Comparison of ENCODE assay signal across 8 cellular contexts in the genomic region with DNA sequence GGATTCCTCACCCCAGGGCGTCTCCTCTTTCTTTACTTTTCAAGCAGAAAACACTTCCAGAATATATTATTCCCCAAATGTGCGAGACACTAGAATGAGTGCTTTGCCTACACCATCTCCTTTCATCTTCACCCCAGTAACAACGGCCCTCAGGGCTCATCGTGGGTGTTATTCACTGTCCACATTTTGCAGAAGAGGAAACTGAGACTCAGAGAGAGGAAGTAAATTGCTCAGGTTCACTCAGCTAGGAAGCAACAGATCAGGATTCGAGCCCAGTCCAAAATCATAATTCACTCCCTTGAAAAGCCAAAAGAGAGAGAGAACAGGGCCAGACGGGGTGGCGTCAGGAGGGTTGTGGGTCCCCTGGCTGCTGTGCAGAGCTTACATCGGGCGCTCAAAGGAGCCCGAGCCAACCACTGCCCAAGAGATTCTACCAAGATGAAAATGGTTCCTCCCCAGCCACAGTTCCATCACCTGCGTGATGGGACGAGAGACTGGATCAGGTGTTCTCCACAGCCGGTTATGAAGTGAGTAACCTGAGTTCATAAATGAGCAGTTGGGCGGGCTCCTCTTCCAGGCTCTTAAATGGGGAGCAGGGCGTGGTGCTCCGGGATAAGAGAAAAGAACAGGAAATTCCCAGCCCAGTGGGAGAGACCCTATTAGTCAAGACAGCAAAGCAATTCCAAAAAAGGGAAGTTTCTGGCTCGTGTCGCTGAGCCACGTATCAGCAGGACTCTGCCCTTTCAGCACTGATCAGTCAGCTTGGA. TPM values are rescaled to one million over a fixed set of nuclear protein-coding genes. Genes with fewer than 3 reads are reported as not detected.
DNase-seq lines count a peak whose midpoint lies in the region; ATAC-seq and TF ChIP-seq lines count a peak whose summit lies in the region.

No MANE protein-coding gene starts in this region.

- no peaks in the 10 kb centered on the region for H3K9me2 ChIP-seq in Loucy (replicated peaks; ENCODE audit: low read depth, low read length)

- H3K36me3 ChIP-seq in Caco-2 (ENCODE audit: control insufficient read depth, insufficient read depth, low read length), result no peaks in the 10 kb centered on the region
- no peaks in the 10 kb centered on the region for H3K36me3 ChIP-seq in Loucy (ENCODE audit: insufficient read depth, low read length)
- H3K36me3 ChIP-seq in duodenal mucosa (ENCODE audit: control insufficient read depth in 1 of 2, insufficient read depth in 2 of 2, low read length in 2 of 2), result no peaks in the 10 kb centered on the region

- no peaks in the 10 kb centered on the region for H3K9me3 Mint-ChIP-seq in Caco-2 (ENCODE audit: unreplicated experiment)
- H3K9me3 Mint-ChIP-seq in natural killer cell, result no peaks in the 10 kb centered on the region

- no peaks in the 10 kb centered on the region for H3K79me2 ChIP-seq in Loucy (ENCODE audit: insufficient read depth, low read length)

- H3F3A ChIP-seq in Loucy (ENCODE audit: low read depth), result no peaks in the 10 kb centered on the region

- no peak for TF ChIP-seq CTCF in Caco-2 (IDR thresholded peaks at IDR 0.05; ENCODE audit: insufficient read depth in 1 of 2, low read depth in 1 of 2, low read length in 1 of 2, severe bottlenecking in 1 of 2, unreplicated experiment in 1 of 2)
- TF ChIP-seq CTCF in Loucy (conservative IDR thresholded peaks at IDR 0.05; ENCODE audit: low read length), result no peak
- TF ChIP-seq CTCF in natural killer cell (IDR thresholded peaks at IDR 0.05), result no peak

- H3K4me1 Mint-ChIP-seq in Caco-2 (ENCODE audit: low read depth, unreplicated experiment), result peaks cover 31% of the 10 kb centered on the region
- peaks cover 21 to 23% of the 10 kb centered on the region in 2 donors for H3K4me1 Mint-ChIP-seq in natural killer cell

- DNase-seq in Caco-2 (no peak), natural killer cell (no peak), HuH-7 (ENCODE audit: low spot score) (no peak), KG1 (lab: John Stamatoyannopoulos, UW) (no peak), amygdala (lab: John Stamatoyannopoulos, UW) (no peak)

- H3K4me3 ChIP-seq in Caco-2 (ENCODE audit: low read depth, low read length) (no peak overlapping the region), Loucy (ENCODE audit: low read length, poor library complexity, severe bottlenecking) (no peak overlapping the region), duodenal mucosa (ENCODE audit: low read depth in 1 of 2, low read length in 2 of 2) (peak overlapping the region in 1 of 2 donors; percentile 41)

- no peaks in the 10 kb centered on the region for H3K27me3 ChIP-seq in Caco-2 (replicated peaks; ENCODE audit: control insufficient read depth, insufficient read depth, low read length)
- H3K27me3 ChIP-seq in Loucy (ENCODE audit: insufficient read depth, low read length, poor library complexity, severe bottlenecking), result no peaks in the 10 kb centered on the region
- H3K27me3 ChIP-seq in duodenal mucosa (ENCODE audit: control insufficient read depth in 1 of 2, insufficient read depth in 2 of 2, low read length in 2 of 2), result no peaks in the 10 kb centered on the region

- no peaks in the 10 kb centered on the region for H3K36me3 Mint-ChIP-seq in Caco-2 (ENCODE audit: insufficient read depth, unreplicated experiment)
- H3K36me3 Mint-ChIP-seq in natural killer cell, result no peaks in the 10 kb centered on the region

- H3K9me3 ChIP-seq in Caco-2 (peaks cover 5% of the 10 kb centered on the region; the same call in 1 of the 2 replicates), Loucy (ENCODE audit: insufficient read depth, low read depth, low read length) (no peaks in the 10 kb centered on the region), duodenal mucosa (ENCODE audit: control insufficient read depth in 1 of 2, low read length in 2 of 2) (no peaks in the 10 kb centered on the region)

- no peaks in the 10 kb centered on the region for H3K27me3 Mint-ChIP-seq in Caco-2 (ENCODE audit: insufficient read depth, unreplicated experiment)
- no peaks in the 10 kb centered on the region for H3K27me3 Mint-ChIP-seq in natural killer cell (ENCODE audit: low read depth in 2 of 2)

- H4K20me1 ChIP-seq in Loucy (ENCODE audit: insufficient read depth, low read length, poor library complexity, severe bottlenecking), result no peaks in the 10 kb centered on the region

- peak overlapping the region; percentile 90 for H2AFZ ChIP-seq in Loucy (ENCODE audit: low read length)

- intact Hi-C loops in Caco-2 (cut with micrococcal nuclease; ENCODE audit: unreplicated experiment) (loop anchor here (5.0 kb wide), 2 partner anchors 153 to 208 kb away; no protein-coding TSS in a partner anchor), natural killer cell (cut with micrococcal nuclease) (no loop called here)

- peak overlapping the region; percentile 54 for H3K27ac ChIP-seq in duodenal mucosa (ENCODE audit: low read depth, low read length)

- peak overlapping the region; percentile 79 for H3K27ac Mint-ChIP-seq in Caco-2 (ENCODE audit: unreplicated experiment)
- H3K27ac Mint-ChIP-seq in natural killer cell, result peak overlapping the region; percentile 72 to 79

- no TSS peak for BruUV-seq in Caco-2 (replicated peaks; lab: Mats Ljungman, UMichigan)

- H3K4me3 Mint-ChIP-seq in Caco-2 (ENCODE audit: unreplicated experiment) (no peak overlapping the region), natural killer cell (peak overlapping the region; percentile 65)

- H3K4me2 ChIP-seq in Loucy (ENCODE audit: low read depth, low read length, poor library complexity, severe bottlenecking), result peak overlapping the region; percentile 67

- H3K9ac ChIP-seq in Loucy (ENCODE audit: low read depth, low read length, poor library complexity, severe bottlenecking) (peak overlapping the region; percentile 63), duodenal mucosa (ENCODE audit: low read depth in 1 of 2, low read length in 2 of 2) (peak overlapping the region in 1 of 2 donors; percentile 30)

- H3K4me1 ChIP-seq in Caco-2 (peaks cover 32% of the 10 kb centered on the region), Loucy (ENCODE audit: insufficient read depth, low read length, poor library complexity, severe bottlenecking) (peaks cover 14% of the 10 kb centered on the region), duodenal mucosa (ENCODE audit: control insufficient read depth in 1 of 2, insufficient read depth in 2 of 2, low read length in 2 of 2) (peaks cover 30 to 32% of the 10 kb centered on the region in 2 donors)

- POLR2A ChIA-PET in Caco-2 (lab: Charles Lee), result no interaction called here

- CTCF ChIA-PET in Caco-2 (lab: Charles Lee), result no interaction called here

- ATAC-seq in natural killer cell, result peak in 2 of 3 donors; percentile 8 to 42
- no peak for ATAC-seq in HG02852 (IDR thresholded peaks at IDR 0.05; ENCODE audit: unreplicated experiment)

RNA-seq across cellular contexts. Expression of a gene that starts 48.6 kb away (rescaled TPM):
- 315 and 331 TPM in 2 replicates for total RNA-seq in Caco-2 (2022)
- total RNA-seq in natural killer cell, result 10 to 100 TPM; 24.6 to 30.8 (median 26.6) TPM
